ENCODE assay signal across 1 cellular context in the genomic region with DNA sequence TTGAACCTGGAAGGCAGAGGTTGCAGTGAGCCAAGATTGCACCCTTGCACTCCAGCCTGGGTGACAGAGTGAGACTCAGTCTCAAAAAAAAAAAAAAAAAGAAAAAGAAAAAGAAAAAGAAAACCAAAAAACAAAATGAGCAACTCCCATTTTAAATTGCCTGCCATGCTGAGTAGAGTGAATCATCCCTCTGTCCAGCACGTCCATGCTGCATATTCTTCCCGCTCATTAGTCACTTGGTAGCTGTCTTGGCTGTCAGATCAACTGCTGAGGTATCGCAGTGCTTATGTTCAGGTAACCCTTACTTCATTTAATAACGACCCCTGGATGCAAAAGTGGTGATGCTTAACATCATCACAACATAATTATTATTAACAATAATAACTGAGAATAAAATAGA.
TF ChIP-seq lines count a peak whose summit lies in the region.

No MANE protein-coding gene starts in this region.

TF ChIP-seq in HEK293, 187 proteins besides CTCF, POLR2A, EP300 and RAD21 (continued from another document):
- TF ChIP-seq, protein P1, sequence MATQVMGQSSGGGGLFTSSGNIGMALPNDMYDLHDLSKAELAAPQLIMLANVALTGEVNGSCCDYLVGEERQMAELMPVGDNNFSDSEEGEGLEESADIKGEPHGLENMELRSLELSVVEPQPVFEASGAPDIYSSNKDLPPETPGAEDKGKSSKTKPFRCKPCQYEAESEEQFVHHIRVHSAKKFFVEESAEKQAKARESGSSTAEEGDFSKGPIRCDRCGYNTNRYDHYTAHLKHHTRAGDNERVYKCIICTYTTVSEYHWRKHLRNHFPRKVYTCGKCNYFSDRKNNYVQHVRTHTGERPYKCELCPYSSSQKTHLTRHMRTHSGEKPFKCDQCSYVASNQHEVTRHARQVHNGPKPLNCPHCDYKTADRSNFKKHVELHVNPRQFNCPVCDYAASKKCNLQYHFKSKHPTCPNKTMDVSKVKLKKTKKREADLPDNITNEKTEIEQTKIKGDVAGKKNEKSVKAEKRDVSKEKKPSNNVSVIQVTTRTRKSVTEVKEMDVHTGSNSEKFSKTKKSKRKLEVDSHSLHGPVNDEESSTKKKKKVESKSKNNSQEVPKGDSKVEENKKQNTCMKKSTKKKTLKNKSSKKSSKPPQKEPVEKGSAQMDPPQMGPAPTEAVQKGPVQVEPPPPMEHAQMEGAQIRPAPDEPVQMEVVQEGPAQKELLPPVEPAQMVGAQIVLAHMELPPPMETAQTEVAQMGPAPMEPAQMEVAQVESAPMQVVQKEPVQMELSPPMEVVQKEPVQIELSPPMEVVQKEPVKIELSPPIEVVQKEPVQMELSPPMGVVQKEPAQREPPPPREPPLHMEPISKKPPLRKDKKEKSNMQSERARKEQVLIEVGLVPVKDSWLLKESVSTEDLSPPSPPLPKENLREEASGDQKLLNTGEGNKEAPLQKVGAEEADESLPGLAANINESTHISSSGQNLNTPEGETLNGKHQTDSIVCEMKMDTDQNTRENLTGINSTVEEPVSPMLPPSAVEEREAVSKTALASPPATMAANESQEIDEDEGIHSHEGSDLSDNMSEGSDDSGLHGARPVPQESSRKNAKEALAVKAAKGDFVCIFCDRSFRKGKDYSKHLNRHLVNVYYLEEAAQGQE (tag by site-specific recombination; IDR thresholded peaks at IDR 0.05), result peak; percentile 80
